Comparison of ENCODE assay signal across 8 cellular contexts in the genomic region with DNA sequence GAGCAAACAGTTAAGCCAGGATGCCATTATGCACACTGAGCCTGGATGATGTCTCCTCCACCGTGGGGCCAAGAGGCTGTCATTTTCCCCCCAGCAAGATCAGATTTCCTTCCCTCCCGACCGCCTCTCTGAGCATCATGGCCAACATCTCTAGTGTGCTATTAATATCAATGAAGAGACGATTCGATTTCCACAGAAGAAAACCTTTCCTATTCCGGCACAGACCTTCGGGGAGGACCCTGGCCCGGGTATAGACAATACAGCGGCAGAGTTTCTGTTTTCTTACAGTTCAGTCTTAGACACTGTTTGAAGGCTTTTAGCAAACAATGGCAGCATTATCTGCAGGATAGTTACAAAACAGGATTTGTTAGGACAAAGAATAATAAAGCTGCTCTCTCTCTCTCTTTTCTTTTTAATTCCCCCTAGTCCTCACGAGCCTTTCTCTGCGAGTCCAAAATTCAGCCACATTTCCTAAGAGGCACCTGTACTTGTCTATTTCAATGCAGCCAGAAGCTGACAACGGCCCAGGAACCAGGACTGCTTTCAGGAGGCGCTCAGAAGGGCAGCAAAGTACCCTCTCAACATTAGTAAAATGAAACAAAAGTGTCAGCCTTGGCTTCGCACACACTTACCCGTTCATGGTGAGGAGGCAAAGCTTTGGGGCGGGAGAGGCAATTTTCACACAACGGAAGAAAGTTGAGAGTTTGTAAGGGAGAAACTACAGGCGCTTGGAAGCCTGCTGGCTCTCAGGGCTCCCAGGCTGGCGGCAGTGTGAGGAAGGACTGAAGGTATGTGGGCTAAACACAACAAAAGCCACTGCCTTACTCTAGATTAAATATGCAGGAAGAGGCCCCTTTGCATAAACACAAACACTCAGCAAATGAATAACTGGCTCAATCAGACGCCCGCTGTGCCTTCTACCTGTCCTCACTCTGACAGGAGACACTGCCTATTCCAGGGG.
DNase-seq lines count a peak whose midpoint lies in the region; ATAC-seq and TF ChIP-seq lines count a peak whose summit lies in the region.

No MANE protein-coding gene starts in this region.

- H3K36me3 Mint-ChIP-seq in chondrocyte (ENCODE audit: low read depth), result no peaks in the 10 kb centered on the region

- ATAC-seq in GM18907 (IDR thresholded peaks at IDR 0.05; ENCODE audit: unreplicated experiment), result peak; percentile 72
- ATAC-seq in left colon, result peak; percentile 56
- no peak for ATAC-seq in GM18498 (IDR thresholded peaks at IDR 0.05; ENCODE audit: unreplicated experiment)

- in situ Hi-C loops in G401 (cut with HindIII; ENCODE audit: low sequenced_read_pairs), result no loop called here

- DNase-seq in RPMI7951 (ENCODE audit: low read depth) (peak; percentile 48), chondrocyte (ENCODE audit: low spot score) (no peak), left colon (peak; percentile 33 to 34), G401 (ENCODE audit: low spot score) (no peak), NCI-H2029 treated with DMSO at 0.1 percent for 48 hours (lab: John Stamatoyannopoulos, UW) (no peak)
- DNase-seq in stimulated activated CD4-positive, alpha-beta T cell treated with anti-CD3 and anti-CD28 coated beads, Interleukin-15, amount 100 ng/mL, for 24 hours, result peak; percentile 39

- H3K27me3 Mint-ChIP-seq in chondrocyte (ENCODE audit: low read depth), result no peaks in the 10 kb centered on the region

- H3K4me1 Mint-ChIP-seq in chondrocyte (ENCODE audit: low read depth), result peaks cover 99% of the 10 kb centered on the region

- no peaks in the 10 kb centered on the region for H3K9me3 Mint-ChIP-seq in chondrocyte (ENCODE audit: low read depth)

- TF ChIP-seq CTCF in chondrocyte (IDR thresholded peaks at IDR 0.05), result no peak

- peak overlapping the region; percentile 83 for H3K4me3 Mint-ChIP-seq in chondrocyte (ENCODE audit: unreplicated experiment)

- peak overlapping the region; percentile 94 for H3K27ac Mint-ChIP-seq in chondrocyte (ENCODE audit: unreplicated experiment)

- intact Hi-C loops in left colon (cut with DNase I, micrococcal nuclease), result loop anchor here in 1 of 2 donors (10.0 kb wide), 2 partner anchors 231 to 279 kb away; a partner anchor contains a TSS

Comparison
In these comparisons a context has a peak if more than half of its experiments do, and no peak if none do; other contexts are left out.
1. DNase-seq: peak in RPMI7951 (single experiment), left colon (2 of 2) and stimulated activated CD4-positive, alpha-beta T cell treated with anti-CD3 and anti-CD28 coated beads, Interleukin-15, amount 100 ng/mL, for 24 hours (single experiment); none in chondrocyte (single experiment), G401 (single experiment) and NCI-H2029 treated with DMSO at 0.1 percent for 48 hours (single experiment).